12 cellular contexts compared by ENCODE assay signal in the genomic region with DNA sequence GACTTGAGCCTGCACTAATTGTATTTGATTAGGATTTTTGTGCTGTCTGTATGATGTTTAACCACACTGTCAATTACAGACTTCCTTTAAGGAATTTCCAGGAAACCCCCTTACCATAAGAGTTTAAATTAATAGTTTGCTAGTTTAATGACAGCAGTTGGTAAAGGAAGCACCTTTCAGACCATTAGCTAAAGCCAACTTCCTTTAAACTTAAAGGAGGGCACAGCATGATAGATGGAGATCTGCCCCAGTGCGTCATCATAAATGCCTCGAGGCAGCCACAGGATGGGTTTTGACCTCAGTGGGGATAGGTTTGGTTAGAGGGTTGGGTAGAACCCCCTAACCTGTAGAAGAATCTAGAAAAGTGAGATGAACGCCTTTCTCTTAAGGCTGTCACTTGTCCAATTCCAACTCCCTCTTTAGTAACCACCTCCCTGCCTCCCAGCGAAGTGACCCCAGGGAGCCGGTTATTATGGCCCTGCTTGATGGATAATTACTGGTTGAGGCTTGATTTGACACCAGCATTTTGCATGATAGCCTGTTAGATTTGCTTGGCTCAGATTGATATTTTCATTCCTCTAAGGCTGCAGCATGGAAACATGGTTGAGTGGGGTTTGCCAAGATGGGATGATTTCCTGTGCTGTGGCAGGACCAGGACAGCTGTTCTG.
DNase-seq lines count a peak whose midpoint lies in the region; ATAC-seq and TF ChIP-seq lines count a peak whose summit lies in the region.
"Had no signal": no experiment of that assay in that cellular context is flagged by ENCODE, and none has a peak within 500 bp of the region (broad histone marks: within the 10 kb centered on the region; RNA-seq: fewer than 3 reads in every experiment).

No MANE protein-coding gene starts in this region.

- H3K27me3 ChIP-seq in CD4-positive, alpha-beta memory T cell (ENCODE audit: insufficient read depth, low read length), result no peaks in the 10 kb centered on the region
- H3K27me3 ChIP-seq in BE2C, result no peaks in the 10 kb centered on the region
- H3K27me3 ChIP-seq: neural progenitor cell had no signal

- H3K36me3 Mint-ChIP-seq in CD4-positive, alpha-beta memory T cell, result no peaks in the 10 kb centered on the region
- H3K36me3 Mint-ChIP-seq in activated CD4-positive, alpha-beta memory T cell treated with anti-CD3 and anti-CD28 coated beads, Interleukin-2, amount 10 ng/mL, durations not matched to agents 7 days and 5 days (ENCODE audit: low read depth), result peaks cover 31% of the 10 kb centered on the region
- no peaks in the 10 kb centered on the region for H3K36me3 Mint-ChIP-seq in naive B cell
- H3K36me3 Mint-ChIP-seq: neural progenitor cell had no signal

- peak; percentile 84 to 87 for ATAC-seq in naive B cell (ENCODE audit: low read depth in 2 of 2)
- ATAC-seq in HG03159 (IDR thresholded peaks at IDR 0.05; ENCODE audit: unreplicated experiment), result no peak

- peaks cover 72 to 99% (median 88%) of the 10 kb centered on the region in 4 donors for H3K4me1 Mint-ChIP-seq in CD4-positive, alpha-beta memory T cell
- H3K4me1 Mint-ChIP-seq in activated CD4-positive, alpha-beta memory T cell treated with anti-CD3 and anti-CD28 coated beads, Interleukin-2, amount 10 ng/mL, durations not matched to agents 7 days and 5 days, result peaks cover 72% of the 10 kb centered on the region
- H3K4me1 Mint-ChIP-seq in naive B cell, result peaks cover 78 to 99% (median 98%) of the 10 kb centered on the region in 3 donors

- TF ChIP-seq CTCF in BE2C (IDR thresholded peaks at IDR 0.05; ENCODE audit: low read depth, low read length), result no peak

- peak; percentile 42 to 82 (median 61) for DNase-seq in CD4-positive, alpha-beta memory T cell
- DNase-seq in Jurkat, Clone E6-1 (ENCODE audit: low read depth, low spot score), result peak; percentile 81
- DNase-seq in activated CD4-positive, alpha-beta memory T cell treated with anti-CD3 and anti-CD28 coated beads, Interleukin-2, amount 10 ng/mL, durations not matched to agents 7 days and 5 days, result peak; percentile 61
- DNase-seq in naive B cell (peak; percentile 83), BE2C (no peak), cerebellar cortex (ENCODE audit: low spot score) (no peak), NCI-H2171 (lab: John Stamatoyannopoulos, UW) (no peak)
- DNase-seq: amygdala; Calu3; stimulated activated CD4-positive, alpha-beta T cell treated with anti-CD3 and anti-CD28 coated beads, Interleukin-15, amount 100 ng/mL, for 24 hours had no signal

- no peaks in the 10 kb centered on the region for H3K9me3 ChIP-seq in CD4-positive, alpha-beta memory T cell (ENCODE audit: control insufficient read depth in 1 of 2, low read length in 2 of 2)
- H3K9me3 ChIP-seq in BE2C, result no peaks in the 10 kb centered on the region

- peak overlapping the region in 5 of 8 donors; percentile 22 to 63 (median 60) for H3K4me3 Mint-ChIP-seq in CD4-positive, alpha-beta memory T cell
- no peak overlapping the region for H3K4me3 Mint-ChIP-seq in activated CD4-positive, alpha-beta memory T cell treated with anti-CD3 and anti-CD28 coated beads, Interleukin-2, amount 10 ng/mL, durations not matched to agents 7 days and 5 days
- peak overlapping the region; percentile 64 to 91 (median 78) for H3K4me3 Mint-ChIP-seq in naive B cell
- H3K4me3 Mint-ChIP-seq: neural progenitor cell had no signal

- H3K36me3 ChIP-seq in CD4-positive, alpha-beta memory T cell (ENCODE audit: insufficient read depth, low read length), result no peaks in the 10 kb centered on the region
- no peaks in the 10 kb centered on the region for H3K36me3 ChIP-seq in BE2C
- H3K36me3 ChIP-seq: neural progenitor cell had no signal

- CTCF ChIA-PET in CD4-positive, alpha-beta memory T cell (lab: Charles Lee; ENCODE audit: partially characterized antibody), result interaction anchor here (1.3 kb wide), 1 partner anchor 138 kb away, joined by 4 read pairs; no protein-coding TSS in a partner anchor
- CTCF ChIA-PET in activated CD4-positive, alpha-beta memory T cell treated with anti-CD3 and anti-CD28 coated beads, Interleukin-2, amount 10 ng/mL, durations not matched to agents 7 days and 5 days (lab: Charles Lee), result interaction anchor here (0.5 to 1.0 kb wide), 2 partner anchors 62 to 63 kb away, joined by 3 read pairs; a partner anchor contains a TSS

- H3K27me3 Mint-ChIP-seq in CD4-positive, alpha-beta memory T cell, result no peaks in the 10 kb centered on the region
- H3K27me3 Mint-ChIP-seq in activated CD4-positive, alpha-beta memory T cell treated with anti-CD3 and anti-CD28 coated beads, Interleukin-2, amount 10 ng/mL, durations not matched to agents 7 days and 5 days, result no peaks in the 10 kb centered on the region
- H3K27me3 Mint-ChIP-seq in naive B cell, result no peaks in the 10 kb centered on the region

- peak overlapping the region; percentile 53 to 88 (median 85) for H3K27ac Mint-ChIP-seq in CD4-positive, alpha-beta memory T cell
- peak overlapping the region; percentile 50 for H3K27ac Mint-ChIP-seq in activated CD4-positive, alpha-beta memory T cell treated with anti-CD3 and anti-CD28 coated beads, Interleukin-2, amount 10 ng/mL, durations not matched to agents 7 days and 5 days
- peak overlapping the region; percentile 97 to 99 (median 98) for H3K27ac Mint-ChIP-seq in naive B cell
- H3K27ac Mint-ChIP-seq: neural progenitor cell had no signal

- no peaks in the 10 kb centered on the region for H3K9me3 Mint-ChIP-seq in CD4-positive, alpha-beta memory T cell
- no peaks in the 10 kb centered on the region for H3K9me3 Mint-ChIP-seq in activated CD4-positive, alpha-beta memory T cell treated with anti-CD3 and anti-CD28 coated beads, Interleukin-2, amount 10 ng/mL, durations not matched to agents 7 days and 5 days
- peaks cover 0 to under 1% (median 0%) of the 10 kb centered on the region in 7 donors for H3K9me3 Mint-ChIP-seq in naive B cell
- H3K9me3 Mint-ChIP-seq: neural progenitor cell had no signal

- POLR2A ChIA-PET in CD4-positive, alpha-beta memory T cell (lab: Charles Lee; ENCODE audit: partially characterized antibody), result interaction anchor here (0.8 to 1.3 kb wide), 4 partner anchors 20 to 86 kb away, joined by 3 to 6 read pairs (median 3); no protein-coding TSS in a partner anchor
- POLR2A ChIA-PET in activated CD4-positive, alpha-beta memory T cell treated with anti-CD3 and anti-CD28 coated beads, Interleukin-2, amount 10 ng/mL, durations not matched to agents 7 days and 5 days (lab: Charles Lee), result interaction anchor here (1.5 kb wide), 1 partner anchor 25 kb away, joined by 5 read pairs; no protein-coding TSS in a partner anchor

- no peak overlapping the region for H3K27ac ChIP-seq in CD4-positive, alpha-beta memory T cell (ENCODE audit: low read depth, low read length)
- H3K27ac ChIP-seq: neural progenitor cell had no signal

- H3K4me3 ChIP-seq in CD4-positive, alpha-beta memory T cell (ENCODE audit: low read length in 2 of 2), result no peak overlapping the region
- H3K4me3 ChIP-seq in Jurkat, Clone E6-1 (ENCODE audit: low read length), result no peak overlapping the region
- H3K4me3 ChIP-seq in BE2C (ENCODE audit: low read depth, low read length), result no peak overlapping the region
- H3K4me3 ChIP-seq: neural progenitor cell had no signal

- intact Hi-C loops in CD4-positive, alpha-beta memory T cell (cut with micrococcal nuclease), result no loop called here

- H3K4me1 ChIP-seq in CD4-positive, alpha-beta memory T cell (ENCODE audit: insufficient read depth, low read length), result peaks cover 85% of the 10 kb centered on the region
- H3K4me1 ChIP-seq in BE2C, result peaks cover 26% of the 10 kb centered on the region

Comparison
In these comparisons a context has a peak if more than half of its experiments do, and no peak if none do; other contexts are left out.
1. DNase-seq: peak in CD4-positive, alpha-beta memory T cell (5 of 5), Jurkat, Clone E6-1 (single experiment), activated CD4-positive, alpha-beta memory T cell treated with anti-CD3 and anti-CD28 coated beads, Interleukin-2, amount 10 ng/mL, durations not matched to agents 7 days and 5 days (single experiment) and naive B cell (single experiment); none in BE2C (single experiment), cerebellar cortex (single experiment) and NCI-H2171 (single experiment).
2. Peak in every context shown above with its lines, with median percentiles within 50 percentile points of each other: H3K27ac Mint-ChIP-seq.